1 cellular context compared by ENCODE assay signal in genomic region chr4:2301221-2301642, GRCh38.
TF ChIP-seq lines count a peak whose summit lies in the region.

No MANE protein-coding gene starts in this region.

TF ChIP-seq in IMR-90, 13 proteins besides CTCF, POLR2A, EP300 and RAD21 (continued from another document):
- TF ChIP-seq, protein P1, sequence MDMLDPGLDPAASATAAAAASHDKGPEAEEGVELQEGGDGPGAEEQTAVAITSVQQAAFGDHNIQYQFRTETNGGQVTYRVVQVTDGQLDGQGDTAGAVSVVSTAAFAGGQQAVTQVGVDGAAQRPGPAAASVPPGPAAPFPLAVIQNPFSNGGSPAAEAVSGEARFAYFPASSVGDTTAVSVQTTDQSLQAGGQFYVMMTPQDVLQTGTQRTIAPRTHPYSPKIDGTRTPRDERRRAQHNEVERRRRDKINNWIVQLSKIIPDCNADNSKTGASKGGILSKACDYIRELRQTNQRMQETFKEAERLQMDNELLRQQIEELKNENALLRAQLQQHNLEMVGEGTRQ (IDR thresholded peaks at IDR 0.05; ENCODE audit: low read depth, low read length), result no peak
- TF ChIP-seq MXI1 (IDR thresholded peaks at IDR 0.05; ENCODE audit: borderline replicate concordance, low read depth, low read length) (no peak), ELK1 (IDR thresholded peaks at IDR 0.05; ENCODE audit: borderline replicate concordance, low read depth, low read length) (no peak), MAZ (IDR thresholded peaks at IDR 0.05; ENCODE audit: borderline replicate concordance, low read depth, low read length) (no peak), CHD1 (IDR thresholded peaks at IDR 0.05; ENCODE audit: low read depth, low read length) (no peak), MAFK (IDR thresholded peaks at IDR 0.05; ENCODE audit: low read depth, low read length) (no peak)
